In the genomic region with DNA sequence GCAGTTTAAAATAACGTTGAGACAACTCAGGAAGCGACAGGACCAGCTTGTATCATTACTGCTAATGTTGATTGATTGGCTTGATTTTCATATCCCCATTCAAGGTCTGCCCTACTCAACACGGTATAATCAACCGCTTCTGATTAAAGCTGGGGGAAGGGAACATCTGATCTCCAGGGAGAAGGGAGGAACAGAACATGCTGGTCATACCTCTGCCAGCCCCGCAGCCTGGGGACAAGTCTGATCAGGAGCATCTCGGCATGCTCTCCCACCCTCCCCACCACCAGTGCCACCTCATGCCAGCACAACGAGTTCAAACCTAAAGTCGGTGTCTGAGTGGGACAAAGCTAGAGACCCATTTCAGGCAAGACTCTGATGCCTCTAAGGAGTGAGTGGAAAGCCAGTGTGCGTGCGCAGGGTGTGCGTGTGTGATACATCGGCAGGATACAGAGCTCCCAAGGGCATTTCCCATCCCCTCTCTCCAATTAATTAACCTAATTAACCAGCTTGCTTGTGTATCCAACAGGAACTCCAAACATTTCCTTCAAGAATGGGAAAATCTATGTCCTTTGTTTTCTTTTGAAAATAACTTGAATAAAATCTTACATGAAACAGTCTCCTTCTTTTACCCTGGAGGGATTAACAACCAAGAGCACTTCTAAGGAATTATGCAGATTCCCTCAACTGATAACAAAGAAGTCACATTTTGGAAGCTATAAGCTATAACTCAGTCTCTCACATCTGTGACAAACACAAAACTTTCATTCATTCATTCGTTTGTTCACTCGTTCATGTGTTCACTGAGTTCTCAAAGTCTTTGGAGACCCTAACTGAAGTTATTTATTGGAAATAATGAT, we compare ENCODE assay signal across 21 cellular contexts. TPM values are rescaled to one million over a fixed set of nuclear protein-coding genes. Genes with fewer than 3 reads are reported as not detected.
DNase-seq lines count a peak whose midpoint lies in the region; ATAC-seq and TF ChIP-seq lines count a peak whose summit lies in the region.
"Had no signal": no experiment of that assay in that cellular context is flagged by ENCODE, and none has a peak within 500 bp of the region (broad histone marks: within the 10 kb centered on the region; RNA-seq: fewer than 3 reads in every experiment).

No MANE protein-coding gene starts in this region.

- H3K9me3 ChIP-seq in cardiac muscle cell (ENCODE audit: low read depth): no peaks in the 10 kb centered on the region
- H3K9me3 ChIP-seq in right atrium auricular region: no peaks in the 10 kb centered on the region
- H3K9me3 ChIP-seq: Peyer's patch, upper lobe of left lung had no signal

- H3K4me1 ChIP-seq in cardiac muscle cell (ENCODE audit: low read depth): peaks cover 26% of the 10 kb centered on the region
- peaks cover 0 to 52% of the 10 kb centered on the region in 2 donors for H3K4me1 ChIP-seq in right atrium auricular region
- H3K4me1 ChIP-seq: Peyer's patch had no signal

- H3K4me3 ChIP-seq in cardiac muscle cell: no peak overlapping the region
- no peak overlapping the region for H3K4me3 ChIP-seq in right atrium auricular region
- H3K4me3 ChIP-seq: Peyer's patch, upper lobe of left lung had no signal

- H3K27me3 ChIP-seq in cardiac muscle cell (no peaks in the 10 kb centered on the region), right atrium auricular region (no peaks in the 10 kb centered on the region)
- H3K27me3 ChIP-seq: foreskin keratinocyte, Peyer's patch, upper lobe of left lung had no signal

- H3K36me3 ChIP-seq in cardiac muscle cell (no peaks in the 10 kb centered on the region), right atrium auricular region (no peaks in the 10 kb centered on the region)

- DNase-seq in cardiac muscle cell (ENCODE audit: low read depth in 1 of 2, low spot score in 1 of 2) (no peak), cardiac septum (ENCODE audit: low spot score) (no peak), NCI-H82 (lab: John Stamatoyannopoulos, UW) (peak; percentile 84), right atrium auricular region (ENCODE audit: low spot score) (no peak), hepatic stellate cell (ENCODE audit: low spot score) (no peak)
- DNase-seq: aorta; effector CD4-positive, alpha-beta T cell; foreskin keratinocyte; kidney; mammary epithelial cell; naive B cell; occipital lobe; upper lobe of left lung had no signal

- no peak for ATAC-seq in GM21447 (IDR thresholded peaks at IDR 0.05; ENCODE audit: unreplicated experiment)
- ATAC-seq in GM21423 (IDR thresholded peaks at IDR 0.05; ENCODE audit: unreplicated experiment): no peak
- no peak for ATAC-seq in HG02763 (IDR thresholded peaks at IDR 0.05; ENCODE audit: unreplicated experiment)
- ATAC-seq: activated naive CD4-positive, alpha-beta T cell treated with anti-CD3 and anti-CD28 coated beads, Interleukin-2, amount 50 U/mL, for 72 hours; foreskin keratinocyte had no signal

- TF ChIP-seq CTCF in cardiac muscle cell (IDR thresholded peaks at IDR 0.05; ENCODE audit: low read depth, low read length) (no peak), right atrium auricular region (IDR thresholded peaks at IDR 0.05) (no peak)

- intact Hi-C loops in cardiac septum (cut with DNase I): no loop called here

- H3K27ac ChIP-seq in cardiac muscle cell (peak overlapping the region; percentile 90), right atrium auricular region (peak overlapping the region; percentile 79 to 93)
- H3K27ac ChIP-seq: foreskin keratinocyte, Peyer's patch, upper lobe of left lung, VCaP had no signal

RNA-seq across cellular contexts. Expression of a gene that starts 10.1 kb away (rescaled TPM):
- 36.0 and 49.4 TPM in 2 replicates for total RNA-seq in cardiac muscle cell
- 40.3 and 49.9 TPM in 2 replicates for polyA plus RNA-seq in cardiac muscle cell
- 31.5 TPM for total RNA-seq in cardiac septum
- total RNA-seq in right atrium auricular region: 10 to 100 TPM; 11.1 to 47.0 TPM

RNA-seq across cellular contexts. Expression of a gene that starts 10.3 kb away (rescaled TPM):
- total RNA-seq in cardiac muscle cell (9.8 and 10.7 TPM in 2 replicates), cardiac septum (17.9 TPM), right atrium auricular region (10 to 100 TPM; 14.0 to 22.1 TPM)
- polyA plus RNA-seq in cardiac muscle cell: 9.9 and 12.7 TPM in 2 replicates

RNA-seq across cellular contexts. Expression of a gene that starts 56.2 kb away (rescaled TPM):
- total RNA-seq in cardiac muscle cell (0.18 and 0.21 TPM in 2 replicates), cardiac septum (1.9 TPM), right atrium auricular region (1 to 10 TPM in 1 of 2 donors, under 1 TPM in 1; 0.94 to 1.7 TPM)
- polyA plus RNA-seq in cardiac muscle cell: 2.4 and 4.1 TPM in 2 replicates
- total RNA-seq: H1; T-helper 2 cell treated with Interferon-gamma antibody and Interleukin-4, amounts not matched to agents 100 ng/mL and 5 ng/mL, for 36 hours had no signal

RNA-seq across cellular contexts. Expression of a gene that starts 56.7 kb away (rescaled TPM):
- total RNA-seq in cardiac muscle cell (49.9 and 145 TPM in 2 replicates), cardiac septum (261 TPM), right atrium auricular region (100 to 1,000 TPM; 186 to 347 TPM)
- 46.4 and 55.2 TPM in 2 replicates for polyA plus RNA-seq in cardiac muscle cell

RNA-seq across cellular contexts. Expression of a gene that starts 58.8 kb away (rescaled TPM):
- 48.1 and 49.5 TPM in 2 replicates for total RNA-seq in cardiac muscle cell
- polyA plus RNA-seq in cardiac muscle cell: 44.8 and 49.7 TPM in 2 replicates
- total RNA-seq in cardiac septum: 17.8 TPM
- total RNA-seq in right atrium auricular region: 10 to 100 TPM; 18.2 to 27.7 TPM
